Comparison of ENCODE assay signal across 12 cellular contexts in the genomic region with DNA sequence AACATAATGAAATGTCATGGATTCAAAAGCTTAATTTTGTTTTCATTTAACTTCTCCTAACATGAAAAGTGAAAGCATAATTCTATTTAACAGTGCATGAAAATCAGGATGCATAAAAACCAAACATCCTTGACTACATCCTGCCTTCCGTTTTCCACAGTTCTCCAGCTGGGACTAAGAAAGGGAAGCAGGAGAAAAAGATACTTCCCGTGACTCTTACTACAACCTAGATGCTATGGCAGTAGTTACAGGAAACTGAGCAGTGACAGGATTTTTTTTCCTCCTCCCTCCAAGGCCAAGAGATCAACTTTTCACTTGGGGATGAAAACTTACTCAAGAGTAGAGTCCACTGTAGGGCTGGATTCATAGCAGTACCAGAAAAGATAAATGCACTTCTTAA. TPM values are rescaled to one million over a fixed set of nuclear protein-coding genes. Genes with fewer than 3 reads are reported as not detected.
DNase-seq lines count a peak whose midpoint lies in the region; ATAC-seq and TF ChIP-seq lines count a peak whose summit lies in the region.
"Had no signal": no experiment of that assay in that cellular context is flagged by ENCODE, and none has a peak within 500 bp of the region (broad histone marks: within the 10 kb centered on the region; RNA-seq: fewer than 3 reads in every experiment).

No MANE protein-coding gene starts in this region.

- no peaks in the 10 kb centered on the region for H3K9me3 ChIP-seq in BLaER1
- no peaks in the 10 kb centered on the region for H3K9me3 ChIP-seq in HUES48 (ENCODE audit: control insufficient read depth, insufficient read depth, low read length)
- no peaks in the 10 kb centered on the region for H3K9me3 ChIP-seq in endocrine pancreas (ENCODE audit: control insufficient read depth, low read length)

- no peak for TF ChIP-seq CTCF in mesothelial cell of epicardium (IDR thresholded peaks at IDR 0.05; ENCODE audit: unreplicated experiment)

- intact Hi-C loops in cardiac septum (cut with DNase I) = no loop called here

- peak overlapping the region; percentile 31 for H3K27ac Mint-ChIP-seq in mesothelial cell of epicardium

- H3K27me3 ChIP-seq in BLaER1 (no peaks in the 10 kb centered on the region), HUES48 (ENCODE audit: control insufficient read depth, insufficient read depth, low read length) (no peaks in the 10 kb centered on the region), endocrine pancreas (ENCODE audit: control insufficient read depth, insufficient read depth, low read length) (no peaks in the 10 kb centered on the region)

- H3K9me3 Mint-ChIP-seq in mesothelial cell of epicardium = no peaks in the 10 kb centered on the region

- peak overlapping the region; percentile 71 for H3K4me2 ChIP-seq in BLaER1

- H3K27ac ChIP-seq in BLaER1 = no peak overlapping the region
- H3K27ac ChIP-seq in HUES48 (ENCODE audit: low read depth, low read length) = no peak overlapping the region

- H3K4me1 ChIP-seq in BLaER1 = peaks cover 39% of the 10 kb centered on the region
- H3K4me1 ChIP-seq in HUES48 (ENCODE audit: control insufficient read depth, insufficient read depth, low read length) = peaks cover 24% of the 10 kb centered on the region
- H3K4me1 ChIP-seq in endocrine pancreas (ENCODE audit: control insufficient read depth, insufficient read depth, low read length) = peaks cover 26% of the 10 kb centered on the region

- H3K4me3 ChIP-seq in BLaER1 = no peak overlapping the region
- H3K4me3 ChIP-seq in HUES48 (ENCODE audit: low read depth, low read length) = peak overlapping the region; percentile 26; the same call in 1 of the 2 replicates
- peak overlapping the region; percentile 95 for H3K4me3 ChIP-seq in endocrine pancreas (ENCODE audit: control insufficient read depth, insufficient read depth, low read length)

- ATAC-seq in GM21529 (IDR thresholded peaks at IDR 0.05; ENCODE audit: unreplicated experiment) (no peak), HG02852 (IDR thresholded peaks at IDR 0.05; ENCODE audit: unreplicated experiment) (no peak)

- DNase-seq in mesothelial cell of epicardium (ENCODE audit: low spot score in 2 of 2, unreplicated experiment in 2 of 2) (no peak), middle frontal gyrus (ENCODE audit: extremely low spot score, low spot score) (no peak), cardiac septum (ENCODE audit: low spot score) (no peak)
- DNase-seq: activated CD4-positive, CD25-positive, alpha-beta regulatory T cell treated with anti-CD3 and anti-CD28 coated beads, Interleukin-2, amount 50 U/mL, for 72 hours; kidney; NCI-H1436 treated with DMSO at 0.1 percent for 48 hours; stimulated activated CD8-positive, alpha-beta memory T cell treated with anti-CD3 and anti-CD28 coated beads, Interleukin-4, amount 100 ng/mL, for 48 hours had no signal

- H3K36me3 ChIP-seq in BLaER1 (no peaks in the 10 kb centered on the region), HUES48 (ENCODE audit: control insufficient read depth, insufficient read depth, low read length) (no peaks in the 10 kb centered on the region), endocrine pancreas (ENCODE audit: control insufficient read depth, insufficient read depth, low read length) (no peaks in the 10 kb centered on the region)

- no peaks in the 10 kb centered on the region for H3K27me3 Mint-ChIP-seq in mesothelial cell of epicardium (ENCODE audit: low read depth)

- H3K9ac ChIP-seq in BLaER1 (no peak overlapping the region), HUES48 (ENCODE audit: low read depth, low read length) (no peak overlapping the region), endocrine pancreas (ENCODE audit: control insufficient read depth, insufficient read depth, low read length) (no peak overlapping the region)

- H3K4me3 Mint-ChIP-seq in mesothelial cell of epicardium = no peak overlapping the region

- H4K20me1 ChIP-seq in BLaER1 = peaks cover 42% of the 10 kb centered on the region

- H3K4me1 Mint-ChIP-seq in mesothelial cell of epicardium = peaks cover 26% of the 10 kb centered on the region

- no peaks in the 10 kb centered on the region for H3K36me3 Mint-ChIP-seq in mesothelial cell of epicardium

RNA-seq across cellular contexts. Expression of gene EXOC5, which starts 2.6 kb away (rescaled TPM):
- total RNA-seq in mesothelial cell of epicardium = 47.2 to 48.5 TPM (median 48.5 TPM) in 3 replicates
- 60.9 TPM for total RNA-seq in cardiac septum

RNA-seq across cellular contexts. Expression of gene AP5M1, which starts 2.7 kb away (rescaled TPM):
- total RNA-seq in mesothelial cell of epicardium (30.5 to 36.3 TPM (median 32.8 TPM) in 3 replicates), cardiac septum (49.6 TPM)
